ENCODE assay signal across 8 cellular contexts in genomic region chr17:78390241-78391050, GRCh38. TPM values are rescaled to one million over a fixed set of nuclear protein-coding genes. Genes with fewer than 3 reads are reported as not detected.
DNase-seq lines count a peak whose midpoint lies in the region; ATAC-seq and TF ChIP-seq lines count a peak whose summit lies in the region.

No MANE protein-coding gene starts in this region.

- H3K9me3 Mint-ChIP-seq in activated naive CD8-positive, alpha-beta T cell treated with anti-CD3 and anti-CD28 coated beads, Interleukin-2, amount 50 U/mL, for 24 hours = no peaks in the 10 kb centered on the region

- peaks cover 38% of the 10 kb centered on the region for H3K36me3 ChIP-seq in lower lobe of right lung

- H3K27me3 Mint-ChIP-seq in activated naive CD8-positive, alpha-beta T cell treated with anti-CD3 and anti-CD28 coated beads, Interleukin-2, amount 50 U/mL, for 24 hours = no peaks in the 10 kb centered on the region

- intact Hi-C loops in lower lobe of right lung (cut with DNase I) = no loop called here

- H3K4me3 ChIP-seq in AG09309 (ENCODE audit: control insufficient read depth, low read depth, low read length) = no peak overlapping the region
- no peak overlapping the region for H3K4me3 ChIP-seq in HFF-Myc (replicated peaks; ENCODE audit: low read depth, low read length)
- H3K4me3 ChIP-seq in lower lobe of right lung = no peak overlapping the region

- H3K36me3 Mint-ChIP-seq in activated naive CD8-positive, alpha-beta T cell treated with anti-CD3 and anti-CD28 coated beads, Interleukin-2, amount 50 U/mL, for 24 hours (ENCODE audit: low read depth) = peaks cover 37% of the 10 kb centered on the region

- no peaks in the 10 kb centered on the region for H3K9me3 ChIP-seq in lower lobe of right lung

- TF ChIP-seq CTCF in AG09309 (IDR thresholded peaks at IDR 0.05; ENCODE audit: control insufficient read depth, insufficient read depth, low read depth, low read length, missing control alignments) (peak; percentile 5), HFF-Myc (IDR thresholded peaks at IDR 0.05; ENCODE audit: low read depth, low read length, missing control alignments) (no peak), lower lobe of right lung (IDR thresholded peaks at IDR 0.05) (no peak)

- no peak overlapping the region for H3K4me3 Mint-ChIP-seq in activated naive CD8-positive, alpha-beta T cell treated with anti-CD3 and anti-CD28 coated beads, Interleukin-2, amount 50 U/mL, for 24 hours

- peaks cover 84% of the 10 kb centered on the region for H3K4me1 ChIP-seq in lower lobe of right lung

- ATAC-seq in activated naive CD8-positive, alpha-beta T cell treated with anti-CD3 and anti-CD28 coated beads, Interleukin-2, amount 50 U/mL, for 24 hours = no peak
- ATAC-seq in lower lobe of right lung (no peak), HG03520 (IDR thresholded peaks at IDR 0.05; ENCODE audit: unreplicated experiment) (no peak)

- H3K4me1 Mint-ChIP-seq in activated naive CD8-positive, alpha-beta T cell treated with anti-CD3 and anti-CD28 coated beads, Interleukin-2, amount 50 U/mL, for 24 hours = peaks cover 70% of the 10 kb centered on the region

- no peaks in the 10 kb centered on the region for H3K27me3 ChIP-seq in lower lobe of right lung (ENCODE audit: low read depth)

- peak overlapping the region; percentile 84 for H3K27ac ChIP-seq in lower lobe of right lung

- H3K27ac Mint-ChIP-seq in activated naive CD8-positive, alpha-beta T cell treated with anti-CD3 and anti-CD28 coated beads, Interleukin-2, amount 50 U/mL, for 24 hours = peak overlapping the region; percentile 69

- DNase-seq in AG09309 (ENCODE audit: low read depth) = peak; percentile 89
- DNase-seq in HFF-Myc (ENCODE audit: extremely low read depth, low read depth) = peak; percentile 94
- DNase-seq in activated naive CD8-positive, alpha-beta T cell treated with anti-CD3 and anti-CD28 coated beads, Interleukin-2, amount 50 U/mL, for 24 hours = no peak
- DNase-seq in lower lobe of right lung = no peak
- DNase-seq in NCI-H1105 treated with DMSO at 0.1 percent for 48 hours (lab: John Stamatoyannopoulos, UW) = no peak
- DNase-seq in germinal center (ENCODE audit: low spot score) = no peak
- no peak for DNase-seq in NK-92 (lab: John Stamatoyannopoulos, UW; ENCODE audit: unreplicated experiment)

RNA-seq across cellular contexts. Expression of gene PGS1, which starts 12.0 kb away (rescaled TPM):
- total RNA-seq in lower lobe of right lung = 90.9 TPM

RNA-seq across cellular contexts. Expression of gene SOCS3, which starts 30.6 kb away (rescaled TPM):
- total RNA-seq in lower lobe of right lung = 69.5 TPM

Comparison
In these comparisons a context has a peak if more than half of its experiments do, and no peak if none do; other contexts are left out.
1. DNase-seq: peak in AG09309 (single experiment) and HFF-Myc (single experiment); none in activated naive CD8-positive, alpha-beta T cell treated with anti-CD3 and anti-CD28 coated beads, Interleukin-2, amount 50 U/mL, for 24 hours (single experiment), lower lobe of right lung (single experiment), NCI-H1105 treated with DMSO at 0.1 percent for 48 hours (single experiment), germinal center (single experiment) and NK-92 (single experiment).